In the genomic region with DNA sequence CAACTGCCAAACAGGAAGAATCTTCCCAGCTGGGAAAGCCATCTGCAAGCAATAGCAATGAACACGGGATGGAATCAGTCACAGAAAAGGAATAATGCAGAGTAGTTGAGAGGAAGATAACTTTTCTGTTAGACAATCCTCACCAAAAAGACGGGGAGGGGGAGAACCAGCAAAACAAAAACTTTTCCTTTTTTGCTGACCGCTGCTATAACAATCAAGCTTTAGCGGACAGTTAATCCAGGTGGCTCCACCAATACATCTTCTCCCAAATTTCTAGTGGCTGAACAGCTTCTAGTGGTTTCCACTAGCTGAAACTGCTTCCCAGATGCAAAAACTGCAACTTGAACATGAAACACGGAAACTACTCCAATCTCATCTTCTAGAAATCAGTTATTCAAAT, we compare ENCODE assay signal across 8 cellular contexts. TPM values are rescaled to one million over a fixed set of nuclear protein-coding genes. Genes with fewer than 3 reads are reported as not detected.
DNase-seq lines count a peak whose midpoint lies in the region; ATAC-seq and TF ChIP-seq lines count a peak whose summit lies in the region.

No MANE protein-coding gene starts in this region.

- peak overlapping the region; percentile 97 for H3K4me3 Mint-ChIP-seq in HFFc6
- peak overlapping the region; percentile 97 for H3K4me3 Mint-ChIP-seq in activated T-helper 1 cell treated with anti-CD3 and anti-CD28 coated beads, Interleukin-12 subunit alpha, Interleukin-12 subunit beta, Interleukin-2, Interleukin-4 antibody, amounts not matched to agents 30 ng/mL and 10 ng/mL and 1 ng/mL, durations not matched to agents 14 hours and 24 hours and 36 hours
- peak overlapping the region; percentile 84 for H3K4me3 Mint-ChIP-seq in stimulated activated memory B cell treated with anti-CD40 and anti-IgM and Interleukin-4, amounts not matched to agents 10 μg/mL and 1 μg/mL and 100 μg/mL, for 72 hours

- intact Hi-C loops in activated T-helper 1 cell treated with anti-CD3 and anti-CD28 coated beads, Interleukin-12 subunit alpha, Interleukin-12 subunit beta, Interleukin-2, Interleukin-4 antibody, amounts not matched to agents 30 ng/mL and 10 ng/mL and 1 ng/mL, durations not matched to agents 14 hours and 24 hours and 36 hours (cut with micrococcal nuclease), result loop anchor here (5.0 kb wide), 1 partner anchor 109 kb away; no protein-coding TSS in a partner anchor

- no peak for DNase-seq in HFFc6
- no peak for DNase-seq in activated T-helper 1 cell treated with anti-CD3 and anti-CD28 coated beads, Interleukin-12 subunit alpha, Interleukin-12 subunit beta, Interleukin-2, Interleukin-4 antibody, amounts not matched to agents 30 ng/mL and 10 ng/mL and 1 ng/mL, durations not matched to agents 14 hours and 24 hours and 36 hours (ENCODE audit: low spot score)
- DNase-seq in stimulated activated CD8-positive, alpha-beta memory T cell treated with anti-CD3 and anti-CD28 coated beads, Interleukin-4, amount 100 ng/mL, for 48 hours, result no peak
- no peak for DNase-seq in NCI-H1694 (lab: John Stamatoyannopoulos, UW)
- DNase-seq in cortex of kidney (lab: John Stamatoyannopoulos, UW), result no peak

- no peaks in the 10 kb centered on the region; the same call in 1 of the 2 replicates for H3K27me3 Mint-ChIP-seq in HFFc6 (ENCODE audit: insufficient read depth)
- no peaks in the 10 kb centered on the region for H3K27me3 Mint-ChIP-seq in activated T-helper 1 cell treated with anti-CD3 and anti-CD28 coated beads, Interleukin-12 subunit alpha, Interleukin-12 subunit beta, Interleukin-2, Interleukin-4 antibody, amounts not matched to agents 30 ng/mL and 10 ng/mL and 1 ng/mL, durations not matched to agents 14 hours and 24 hours and 36 hours (ENCODE audit: insufficient read depth)
- no peaks in the 10 kb centered on the region for H3K27me3 Mint-ChIP-seq in stimulated activated memory B cell treated with anti-CD40 and anti-IgM and Interleukin-4, amounts not matched to agents 10 μg/mL and 1 μg/mL and 100 μg/mL, for 72 hours

- peak overlapping the region; percentile 95 for H3K9ac ChIP-seq in iPS-15b (ENCODE audit: low read depth, low read length)

- peak overlapping the region; percentile 94 for H3K4me3 ChIP-seq in iPS-15b (ENCODE audit: low read depth, low read length)

- no peaks in the 10 kb centered on the region for H3K9me3 ChIP-seq in iPS-15b (ENCODE audit: control insufficient read depth, insufficient read depth, low read length)

- no peaks in the 10 kb centered on the region for H3K27me3 ChIP-seq in iPS-15b (ENCODE audit: control insufficient read depth, insufficient read depth, low read length)

- peak overlapping the region; percentile 94 for H3K27ac Mint-ChIP-seq in HFFc6
- peak overlapping the region; percentile 86 for H3K27ac Mint-ChIP-seq in activated T-helper 1 cell treated with anti-CD3 and anti-CD28 coated beads, Interleukin-12 subunit alpha, Interleukin-12 subunit beta, Interleukin-2, Interleukin-4 antibody, amounts not matched to agents 30 ng/mL and 10 ng/mL and 1 ng/mL, durations not matched to agents 14 hours and 24 hours and 36 hours
- peak overlapping the region; percentile 91 for H3K27ac Mint-ChIP-seq in stimulated activated memory B cell treated with anti-CD40 and anti-IgM and Interleukin-4, amounts not matched to agents 10 μg/mL and 1 μg/mL and 100 μg/mL, for 72 hours

- peaks cover 15% of the 10 kb centered on the region for H3K36me3 ChIP-seq in iPS-15b (ENCODE audit: control insufficient read depth, insufficient read depth, low read length)

- no peak for TF ChIP-seq CTCF in HFFc6 (IDR thresholded peaks at IDR 0.05)

- peaks cover 15% of the 10 kb centered on the region for H3K4me1 ChIP-seq in iPS-15b (ENCODE audit: control insufficient read depth, insufficient read depth, low read length)

- H3K9me3 Mint-ChIP-seq in HFFc6, result no peaks in the 10 kb centered on the region
- no peaks in the 10 kb centered on the region for H3K9me3 Mint-ChIP-seq in activated T-helper 1 cell treated with anti-CD3 and anti-CD28 coated beads, Interleukin-12 subunit alpha, Interleukin-12 subunit beta, Interleukin-2, Interleukin-4 antibody, amounts not matched to agents 30 ng/mL and 10 ng/mL and 1 ng/mL, durations not matched to agents 14 hours and 24 hours and 36 hours
- no peaks in the 10 kb centered on the region for H3K9me3 Mint-ChIP-seq in stimulated activated memory B cell treated with anti-CD40 and anti-IgM and Interleukin-4, amounts not matched to agents 10 μg/mL and 1 μg/mL and 100 μg/mL, for 72 hours

- no peak for ATAC-seq in stimulated activated memory B cell treated with anti-CD40 and anti-IgM and Interleukin-4, amounts not matched to agents 10 μg/mL and 1 μg/mL and 100 μg/mL, for 72 hours
- no peak for ATAC-seq in GM19324 (IDR thresholded peaks at IDR 0.05; ENCODE audit: low FRiP score, unreplicated experiment)

- peaks cover 7% of the 10 kb centered on the region; the same call in 1 of the 2 replicates for H3K36me3 Mint-ChIP-seq in HFFc6 (ENCODE audit: low read depth)
- H3K36me3 Mint-ChIP-seq in activated T-helper 1 cell treated with anti-CD3 and anti-CD28 coated beads, Interleukin-12 subunit alpha, Interleukin-12 subunit beta, Interleukin-2, Interleukin-4 antibody, amounts not matched to agents 30 ng/mL and 10 ng/mL and 1 ng/mL, durations not matched to agents 14 hours and 24 hours and 36 hours (ENCODE audit: low read depth), result peaks cover 13% of the 10 kb centered on the region
- H3K36me3 Mint-ChIP-seq in stimulated activated memory B cell treated with anti-CD40 and anti-IgM and Interleukin-4, amounts not matched to agents 10 μg/mL and 1 μg/mL and 100 μg/mL, for 72 hours, result peaks cover 7% of the 10 kb centered on the region

- peaks cover 59% of the 10 kb centered on the region for H3K4me1 Mint-ChIP-seq in HFFc6 (ENCODE audit: low read depth)
- peaks cover 46% of the 10 kb centered on the region for H3K4me1 Mint-ChIP-seq in activated T-helper 1 cell treated with anti-CD3 and anti-CD28 coated beads, Interleukin-12 subunit alpha, Interleukin-12 subunit beta, Interleukin-2, Interleukin-4 antibody, amounts not matched to agents 30 ng/mL and 10 ng/mL and 1 ng/mL, durations not matched to agents 14 hours and 24 hours and 36 hours (ENCODE audit: low read depth)
- H3K4me1 Mint-ChIP-seq in stimulated activated memory B cell treated with anti-CD40 and anti-IgM and Interleukin-4, amounts not matched to agents 10 μg/mL and 1 μg/mL and 100 μg/mL, for 72 hours, result peaks cover 45% of the 10 kb centered on the region

RNA-seq across cellular contexts. Expression of gene TMEM11, which starts 1.0 kb away (rescaled TPM):
- total RNA-seq in HFFc6 (2021; fragmentation: NEBNext Ultra II Directional; extraction: Animal tissue kit (Norgen Biotek cat#: 25700)), result 10 to 100 TPM; 32.5 to 37.6 (median 33.9) TPM
- 33.5 and 35.6 TPM in 2 replicates for total RNA-seq in activated T-helper 1 cell treated with anti-CD3 and anti-CD28 coated beads, Interleukin-12 subunit alpha, Interleukin-12 subunit beta, Interleukin-2, Interleukin-4 antibody, amounts not matched to agents 30 ng/mL and 10 ng/mL and 1 ng/mL, durations not matched to agents 14 hours and 24 hours and 36 hours

RNA-seq across cellular contexts. Expression of gene NATD1, which starts 40.2 kb away (rescaled TPM):
- total RNA-seq in HFFc6 (2021; fragmentation: NEBNext Ultra II Directional; extraction: Animal tissue kit (Norgen Biotek cat#: 25700)), result 1 to 10 TPM; 3.7 to 7.9 (median 4.1) TPM
- 1.6 and 1.7 TPM in 2 replicates for total RNA-seq in activated T-helper 1 cell treated with anti-CD3 and anti-CD28 coated beads, Interleukin-12 subunit alpha, Interleukin-12 subunit beta, Interleukin-2, Interleukin-4 antibody, amounts not matched to agents 30 ng/mL and 10 ng/mL and 1 ng/mL, durations not matched to agents 14 hours and 24 hours and 36 hours
